In the genomic region with DNA sequence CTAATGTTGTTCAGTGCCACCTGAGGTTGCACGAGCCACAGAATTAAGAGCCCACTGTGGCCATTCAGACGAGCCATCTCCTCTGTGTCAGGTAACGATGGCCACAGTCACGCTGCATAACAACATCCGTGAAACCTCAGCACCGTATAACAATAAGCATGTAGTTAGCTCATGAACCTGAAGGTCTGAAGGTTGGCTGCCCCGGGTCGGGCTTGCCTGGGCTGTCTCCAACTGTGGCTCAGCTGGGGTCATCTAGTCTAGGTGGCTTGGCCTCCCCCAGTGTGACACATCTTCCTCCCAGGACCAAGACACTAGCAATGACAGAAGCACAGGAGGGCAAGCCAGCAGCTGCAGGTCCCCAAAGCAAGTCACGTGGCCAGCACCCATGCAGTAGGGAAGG, we compare ENCODE assay signal across 24 cellular contexts.
"Had no signal": no experiment of that assay in that cellular context is flagged by ENCODE, and none has a peak within 500 bp of the region (broad histone marks: within the 10 kb centered on the region; RNA-seq: fewer than 3 reads in every experiment).

No MANE protein-coding gene starts in this region.

- ATAC-seq: activated CD8-positive, alpha-beta T cell treated with anti-CD3 and anti-CD28 coated beads for 36 hours; activated T-cell treated with anti-CD3 and anti-CD28 coated beads, Interleukin-2, amount 50 U/mL, for 72 hours; effector memory CD8-positive, alpha-beta T cell; left cardiac atrium; naive thymus-derived CD8-positive, alpha-beta T cell had no signal

- H3K9me3 ChIP-seq: tibial nerve had no signal

- DNase-seq: activated CD4-positive, alpha-beta T cell treated with anti-CD3 and anti-CD28 coated beads, Interleukin-2, amount 10 ng/mL, durations not matched to agents 24 days and 14 days; activated CD8-positive, alpha-beta T cell treated with anti-CD3 and anti-CD28 coated beads for 36 hours; activated gamma-delta T cell treated with Interleukin-2 at 50 U/mL for 16 hours; activated naive CD4-positive, alpha-beta T cell treated with anti-CD3 and anti-CD28 coated beads, Interleukin-2, amount 50 U/mL, for 16 hours; activated T-cell treated with anti-CD3 and anti-CD28 coated beads for 4 hours; activated T-cell treated with anti-CD3 and anti-CD28 coated beads, Interleukin-2, amount 50 U/mL, for 72 hours; amniotic stem cell; effector memory CD8-positive, alpha-beta T cell; foreskin fibroblast; hippocampal formation; left cardiac atrium; midbrain; occipital lobe; right cardiac atrium; stimulated activated naive CD4-positive, alpha-beta T cell treated with Interleukin-2 at 50 U/mL for 16 hours; SW 1271; T-helper 9 cell had no signal

- FAIRE-seq: colon, endothelial cell of umbilical vein, keratinocyte, TTC549 had no signal

- H3K27ac ChIP-seq: tibial nerve, VCaP had no signal

- H3K27me3 ChIP-seq: tibial nerve had no signal

- H3K4me1 ChIP-seq: tibial nerve had no signal

- H3K4me3 ChIP-seq: tibial nerve had no signal
